ENCODE assay signal across 8 cellular contexts in genomic region chr14:55191101-55191880, GRCh38. TPM values are rescaled to one million over a fixed set of nuclear protein-coding genes. Genes with fewer than 3 reads are reported as not detected.
DNase-seq lines count a peak whose midpoint lies in the region; ATAC-seq and TF ChIP-seq lines count a peak whose summit lies in the region.

Gene DLGAP5 (minus strand): TSS chr14:55191585. CDS start chr14:55189179, 2,406 bp downstream.

- intact Hi-C loops in PC-9 (cut with micrococcal nuclease; ENCODE audit: unreplicated experiment): loop anchor here (2.0 kb wide), 1 partner anchor 240 kb away; no protein-coding TSS in a partner anchor

- H4K20me1 ChIP-seq in PC-9 (ENCODE audit: insufficient read depth): no peaks in the 10 kb centered on the region

- H2AFZ ChIP-seq in PC-9: peak within 1 kb of the TSS; percentile 95

- H3K79me2 ChIP-seq in PC-9 (ENCODE audit: low read depth): peaks cover 40% of the 10 kb centered on the region

- H3K27me3 ChIP-seq in PC-9 (ENCODE audit: insufficient read depth, low read depth) (no peaks in the 10 kb centered on the region), mucosa of rectum (ENCODE audit: control insufficient read depth in 2 of 2, insufficient read depth in 2 of 2, low read length in 2 of 2) (no peaks in the 10 kb centered on the region)

- BruUV-seq in PC-9 (replicated peaks; lab: Mats Ljungman, UMichigan): TSS peak; percentile 62

- no peaks in the 10 kb centered on the region for H3F3A ChIP-seq in PC-9 (ENCODE audit: insufficient read depth, low read depth)

- 0 out of 2 replicates have a peak, but pooled peaks cover 4% of the 10 kb centered on the region for H3K36me3 ChIP-seq in PC-9 (ENCODE audit: low read depth)
- no peaks in the 10 kb centered on the region for H3K36me3 ChIP-seq in mucosa of rectum (ENCODE audit: control insufficient read depth in 2 of 2, insufficient read depth in 2 of 2, low read length in 2 of 2)

- H3K9me3 ChIP-seq in PC-9 (ENCODE audit: insufficient read depth, low read depth): no peaks in the 10 kb centered on the region
- no peaks in the 10 kb centered on the region for H3K9me3 ChIP-seq in mucosa of rectum (ENCODE audit: control insufficient read depth in 2 of 2, low read length in 2 of 2)

- no peak for TF ChIP-seq CTCF in PC-9 (conservative IDR thresholded peaks at IDR 0.05)

- in situ Hi-C loops in KBM-7 (cut with MboI; ENCODE audit: low pct_unique_long_range_greater_than_20kb, low sequenced_read_pairs): no loop called here

- peak; percentile 98 for ATAC-seq in GM21723 (IDR thresholded peaks at IDR 0.05; ENCODE audit: unreplicated experiment)

- TF ChIP-seq POLR2A in erythroblast (IDR thresholded peaks at IDR 0.05; ENCODE audit: low read length): peak; percentile 92

- DNase-seq in DMS53 treated with DMSO at 0.1 percent for 48 hours (lab: John Stamatoyannopoulos, UW; ENCODE audit: unreplicated experiment): peak; percentile 96
- peak; percentile 99 for DNase-seq in KBM-7
- DNase-seq in PC-9: peak; percentile 92 to 94
- DNase-seq in activated T-cell treated with anti-CD3 and anti-CD28 coated beads for 48 hours (ENCODE audit: low read depth): peak; percentile 83
- DNase-seq in erythroblast (lab: John Stamatoyannopoulos, UW): peak; percentile 97 to 98
- DNase-seq in stimulated activated CD8-positive, alpha-beta memory T cell treated with anti-CD3 and anti-CD28 coated beads, Interleukin-4, amount 100 ng/mL, for 4 hours (ENCODE audit: low read depth in 2 of 2, low spot score in 1 of 2): peak; percentile 76 to 81

- CTCF ChIA-PET in PC-9 (lab: Charles Lee): interaction anchor here (0.7 to 1.0 kb wide), 2 partner anchors 82 to 140 kb away, joined by 3 to 5 read pairs; no protein-coding TSS in a partner anchor

- peak within 1 kb of the TSS; percentile 84 for H3K4me2 ChIP-seq in PC-9

- H3K9ac ChIP-seq in mucosa of rectum (ENCODE audit: low read depth in 1 of 2, low read length in 2 of 2): peak within 1 kb of the TSS; percentile 74 to 88

- H3K27ac ChIP-seq in PC-9 (no peak within 1 kb of the TSS), mucosa of rectum (ENCODE audit: low read depth in 2 of 2, low read length in 2 of 2) (peak within 1 kb of the TSS; percentile 58 to 65)

- H3K9me2 ChIP-seq in PC-9 (ENCODE audit: insufficient read depth): no peaks in the 10 kb centered on the region

- H3K4me3 ChIP-seq in PC-9 (peak within 1 kb of the TSS; percentile 79), mucosa of rectum (ENCODE audit: low read length in 2 of 2) (peak within 1 kb of the TSS; percentile 86 to 92)

- H3K4me1 ChIP-seq in PC-9 (replicated peaks; ENCODE audit: insufficient read depth) (peaks cover 18% of the 10 kb centered on the region), mucosa of rectum (ENCODE audit: control insufficient read depth in 2 of 2, insufficient read depth in 2 of 2, low read length in 2 of 2) (peaks cover 6 to 10% of the 10 kb centered on the region in 2 donors)

- POLR2A ChIA-PET in PC-9 (lab: Charles Lee; ENCODE audit: unreplicated experiment): interaction anchor here (0.6 to 0.8 kb wide), 6 partner anchors 12 to 1199 kb away, joined by 3 to 11 read pairs (median 6); no protein-coding TSS in a partner anchor

RNA-seq across cellular contexts. Expression of gene DLGAP5, which starts in this region (rescaled TPM):
- 51.7 and 80.0 TPM in 2 replicates for total RNA-seq in PC-9 (2021)
